ENCODE assay signal across 9 cellular contexts in genomic region chr1:29332204-29332603, GRCh38.
DNase-seq lines count a peak whose midpoint lies in the region; TF ChIP-seq lines count a peak whose summit lies in the region.
"Had no signal": no experiment of that assay in that cellular context is flagged by ENCODE, and none has a peak within 500 bp of the region (broad histone marks: within the 10 kb centered on the region; RNA-seq: fewer than 3 reads in every experiment).

No MANE protein-coding gene starts in this region.

- H3K4me1 ChIP-seq in trophoblast cell (ENCODE audit: control insufficient read depth in 1 of 2, insufficient read depth in 2 of 2, low read length in 2 of 2): no peaks in the 10 kb centered on the region

- no peaks in the 10 kb centered on the region for H3K79me1 ChIP-seq in trophoblast cell (ENCODE audit: low read length)

- no peaks in the 10 kb centered on the region for H3K9me3 Mint-ChIP-seq in activated naive CD4-positive, alpha-beta T cell treated with anti-CD3 and anti-CD28 coated beads, Interleukin-2, amount 10 ng/mL, durations not matched to agents 7 days and 5 days

- CTCF ChIA-PET in activated naive CD4-positive, alpha-beta T cell treated with anti-CD3 and anti-CD28 coated beads, Interleukin-2, amount 10 ng/mL, durations not matched to agents 7 days and 5 days (lab: Charles Lee): interaction anchor here (0.9 to 2.0 kb wide), 5 partner anchors 9 to 1377 kb away, joined by 3 to 9 read pairs (median 3); no protein-coding TSS in a partner anchor

- DNase-seq in activated naive CD4-positive, alpha-beta T cell treated with anti-CD3 and anti-CD28 coated beads, Interleukin-2, amount 10 ng/mL, durations not matched to agents 7 days and 5 days: peak; percentile 53
- DNase-seq in activated naive CD4-positive, alpha-beta T cell treated with Interleukin-2 at 50 U/mL for 16 hours: no peak
- DNase-seq in NAMALWA (ENCODE audit: low spot score): peak; percentile 64
- DNase-seq in cardiac fibroblast (ENCODE audit: low read depth in 2 of 2): peak; percentile 36 to 55
- DNase-seq in trophoblast cell: peak; percentile 9 to 35
- DNase-seq in GM19240 (ENCODE audit: insufficient read length, low spot score): no peak
- no peak for DNase-seq in activated CD4-positive, CD25-positive, alpha-beta regulatory T cell treated with anti-CD3 and anti-CD28 coated beads, Interleukin-2, amount 50 U/mL, for 72 hours
- no peak for DNase-seq in effector CD4-positive, alpha-beta T cell

- H3K9ac ChIP-seq in trophoblast cell (ENCODE audit: low read length): no peak overlapping the region

- WGBS in trophoblast cell (ENCODE audit: extremely low coverage, insufficient coverage, insufficient read length): no CpG with 5 or more reads among the region's 6 CpGs

- peaks cover 3% of the 10 kb centered on the region for H3K9me3 ChIP-seq in trophoblast cell (ENCODE audit: insufficient read depth, low read depth, low read length)

- H2AK5ac ChIP-seq in trophoblast cell (ENCODE audit: low read length): no peak overlapping the region

- H3K27me3 ChIP-seq in trophoblast cell (ENCODE audit: insufficient read depth, low read length): no peaks in the 10 kb centered on the region

- H3K4me3 ChIP-seq in cardiac fibroblast (replicated peaks in 1 of 2; ENCODE audit: low read depth in 2 of 2, low read length in 2 of 2) (no peak overlapping the region), trophoblast cell (ENCODE audit: low read depth, low read length) (no peak overlapping the region)

- H2BK12ac ChIP-seq in trophoblast cell (ENCODE audit: low read length): no peak overlapping the region

- H3K23ac ChIP-seq in trophoblast cell (ENCODE audit: low read length): no peak overlapping the region

- no peaks in the 10 kb centered on the region for H3K36me3 Mint-ChIP-seq in activated naive CD4-positive, alpha-beta T cell treated with anti-CD3 and anti-CD28 coated beads, Interleukin-2, amount 10 ng/mL, durations not matched to agents 7 days and 5 days
- H3K36me3 Mint-ChIP-seq: brain had no signal

- no peak overlapping the region for H3K4me2 ChIP-seq in trophoblast cell (ENCODE audit: low read length)

- H3K14ac ChIP-seq in trophoblast cell (ENCODE audit: low read length): no peak overlapping the region

- peaks cover 11% of the 10 kb centered on the region for H3K27me3 Mint-ChIP-seq in activated naive CD4-positive, alpha-beta T cell treated with anti-CD3 and anti-CD28 coated beads, Interleukin-2, amount 10 ng/mL, durations not matched to agents 7 days and 5 days

- H3K79me2 ChIP-seq in trophoblast cell (ENCODE audit: control insufficient read depth, insufficient read depth, low read length, poor library complexity): no peaks in the 10 kb centered on the region

- no peak overlapping the region for H2AFZ ChIP-seq in trophoblast cell (ENCODE audit: insufficient read depth, low read length, poor library complexity)

- H2BK120ac ChIP-seq in trophoblast cell (ENCODE audit: insufficient read depth, low read length, poor library complexity): no peak overlapping the region

- no peak overlapping the region for H4K8ac ChIP-seq in trophoblast cell (ENCODE audit: low read depth, low read length)

- no peak overlapping the region for H3K27ac Mint-ChIP-seq in activated naive CD4-positive, alpha-beta T cell treated with anti-CD3 and anti-CD28 coated beads, Interleukin-2, amount 10 ng/mL, durations not matched to agents 7 days and 5 days

- H3K18ac ChIP-seq in trophoblast cell (ENCODE audit: low read length): no peak overlapping the region

- H3K4ac ChIP-seq in trophoblast cell (ENCODE audit: low read depth, low read length): no peak overlapping the region

- no peak overlapping the region for H3K4me3 Mint-ChIP-seq in activated naive CD4-positive, alpha-beta T cell treated with anti-CD3 and anti-CD28 coated beads, Interleukin-2, amount 10 ng/mL, durations not matched to agents 7 days and 5 days
- H3K4me3 Mint-ChIP-seq: brain had no signal

- H3K27ac ChIP-seq in trophoblast cell (ENCODE audit: low read depth, low read length): no peak overlapping the region

- peak; percentile 55 for TF ChIP-seq CTCF in cardiac fibroblast (IDR thresholded peaks at IDR 0.05; ENCODE audit: low read depth, low read length)

- H4K91ac ChIP-seq in trophoblast cell (ENCODE audit: low read depth, low read length): no peak overlapping the region

- no peaks in the 10 kb centered on the region for H3K4me1 Mint-ChIP-seq in activated naive CD4-positive, alpha-beta T cell treated with anti-CD3 and anti-CD28 coated beads, Interleukin-2, amount 10 ng/mL, durations not matched to agents 7 days and 5 days
- H3K4me1 Mint-ChIP-seq: brain had no signal

- H2BK5ac ChIP-seq in trophoblast cell (ENCODE audit: low read depth, low read length, poor library complexity): no peak overlapping the region

- H4K12ac ChIP-seq in trophoblast cell (ENCODE audit: low read depth, low read length): no peak overlapping the region

- H3K36me3 ChIP-seq in trophoblast cell (ENCODE audit: control insufficient read depth in 1 of 2, insufficient read depth in 2 of 2, low read length in 2 of 2): peaks cover 4 to 9% of the 10 kb centered on the region in 2 experiments

Comparison
In these comparisons a context has a peak if more than half of its experiments do, and no peak if none do; other contexts are left out.
1. DNase-seq: peak in activated naive CD4-positive, alpha-beta T cell treated with anti-CD3 and anti-CD28 coated beads, Interleukin-2, amount 10 ng/mL, durations not matched to agents 7 days and 5 days (single experiment), NAMALWA (single experiment), cardiac fibroblast (2 of 2) and trophoblast cell (2 of 2); none in activated naive CD4-positive, alpha-beta T cell treated with Interleukin-2 at 50 U/mL for 16 hours (single experiment), GM19240 (single experiment), activated CD4-positive, CD25-positive, alpha-beta regulatory T cell treated with anti-CD3 and anti-CD28 coated beads, Interleukin-2, amount 50 U/mL, for 72 hours (single experiment) and effector CD4-positive, alpha-beta T cell (single experiment).